Comparison of ENCODE assay signal across 8 cellular contexts in genomic region chr2:25822190-25823117, GRCh38. TPM values are rescaled to one million over a fixed set of nuclear protein-coding genes. Genes with fewer than 3 reads are reported as not detected.
DNase-seq lines count a peak whose midpoint lies in the region; ATAC-seq, FAIRE-seq and TF ChIP-seq lines count a peak whose summit lies in the region.

No MANE protein-coding gene starts in this region.

- H3K27ac ChIP-seq in thyroid gland, result peak overlapping the region; percentile 13 to 45 (median 34)

- TF ChIP-seq POLR2A in H54 (IDR thresholded peaks at IDR 0.05; ENCODE audit: low read depth, low read length), result no peak
- peak in 1 of 2 donors; percentile 8 for TF ChIP-seq POLR2A in thyroid gland (IDR thresholded peaks at IDR 0.05)

- peak overlapping the region; percentile 67 for H3K4me3 Mint-ChIP-seq in activated T-cell treated with anti-CD3 and anti-CD28 coated beads, Interleukin-2, amount 50 U/mL, for 24 hours

- TF ChIP-seq CTCF in fibroblast of mammary gland (conservative IDR thresholded peaks at IDR 0.05; ENCODE audit: control insufficient read depth, insufficient read depth, low read depth, low read length) (no peak), thyroid gland (IDR thresholded peaks at IDR 0.05) (no peak)

- no peaks in the 10 kb centered on the region for H3K27me3 ChIP-seq in thyroid gland

- H3K36me3 Mint-ChIP-seq in activated T-cell treated with anti-CD3 and anti-CD28 coated beads, Interleukin-2, amount 50 U/mL, for 24 hours (ENCODE audit: low read depth), result peaks cover 45% of the 10 kb centered on the region

- DNase-seq in H54 (ENCODE audit: insufficient read length, low spot score), result no peak
- DNase-seq in activated T-cell treated with anti-CD3 and anti-CD28 coated beads, Interleukin-2, amount 50 U/mL, for 24 hours, result peak; percentile 76
- peak; percentile 56 for DNase-seq in fibroblast of mammary gland (ENCODE audit: low read depth)
- peak; percentile 84 for DNase-seq in posterior vena cava (ENCODE audit: low spot score)
- DNase-seq in thyroid gland, result peak; percentile 44 to 46
- DNase-seq in SHP77 treated with DMSO at 0.1 percent for 48 hours (lab: John Stamatoyannopoulos, UW), result no peak

- ATAC-seq in GM19328 (IDR thresholded peaks at IDR 0.05; ENCODE audit: unreplicated experiment), result no peak
- no peak for ATAC-seq in GM18861 (IDR thresholded peaks at IDR 0.05; ENCODE audit: unreplicated experiment)

- no peaks in the 10 kb centered on the region for H3K27me3 Mint-ChIP-seq in activated T-cell treated with anti-CD3 and anti-CD28 coated beads, Interleukin-2, amount 50 U/mL, for 24 hours

- H3K4me1 Mint-ChIP-seq in activated T-cell treated with anti-CD3 and anti-CD28 coated beads, Interleukin-2, amount 50 U/mL, for 24 hours (ENCODE audit: low read depth), result peaks cover 80% of the 10 kb centered on the region

- H3K4me1 ChIP-seq in thyroid gland, result peaks cover 0 to 26% of the 10 kb centered on the region in 2 donors

- H3K27ac Mint-ChIP-seq in activated T-cell treated with anti-CD3 and anti-CD28 coated beads, Interleukin-2, amount 50 U/mL, for 24 hours, result peak overlapping the region; percentile 71

- FAIRE-seq in H54 (lab: Jason Lieb, UNC), result peak; percentile 69

- WGBS in thyroid gland, 2 donors, result 29 to 52% methylated on average over 30 of the region's 30 CpGs

- no peaks in the 10 kb centered on the region for H3K9me3 ChIP-seq in thyroid gland

- intact Hi-C loops in posterior vena cava (cut with DNase I), result no loop called here
- intact Hi-C loops in thyroid gland (cut with DNase I), result no loop called here

- H3K9me3 Mint-ChIP-seq in activated T-cell treated with anti-CD3 and anti-CD28 coated beads, Interleukin-2, amount 50 U/mL, for 24 hours, result peaks cover 2% of the 10 kb centered on the region

- peak overlapping the region; percentile 30 for H3K4me3 ChIP-seq in fibroblast of mammary gland (ENCODE audit: control insufficient read depth, low read depth, low read length)
- peak overlapping the region in 2 of 3 donors; percentile 6 to 41 for H3K4me3 ChIP-seq in thyroid gland (replicated peaks in 1 of 3)

- no peaks in the 10 kb centered on the region for H3K36me3 ChIP-seq in thyroid gland

RNA-seq across cellular contexts. Expression of gene ASXL2, which starts 55.8 kb away (rescaled TPM):
- 10 to 100 TPM; 24.1 to 29.2 TPM for total RNA-seq in posterior vena cava
- total RNA-seq in thyroid gland, result 10 to 100 TPM; 19.2 to 23.5 (median 20.4) TPM

Comparison
In these comparisons a context has a peak if more than half of its experiments do, and no peak if none do; other contexts are left out.
1. DNase-seq: peak in activated T-cell treated with anti-CD3 and anti-CD28 coated beads, Interleukin-2, amount 50 U/mL, for 24 hours (single experiment), fibroblast of mammary gland (single experiment), posterior vena cava (single experiment) and thyroid gland (2 of 2); none in H54 (single experiment) and SHP77 treated with DMSO at 0.1 percent for 48 hours (single experiment).